Comparison of ENCODE assay signal across 8 cellular contexts in genomic region chr11:15216678-15217077, GRCh38.
A peak's percentile ranks its signal among the peaks of the same experiment; 100 is the strongest.
DNase-seq lines count a peak whose midpoint lies in the region; ATAC-seq and TF ChIP-seq lines count a peak whose summit lies in the region.

No MANE protein-coding gene starts in this region.

- no peak overlapping the region for H3K4me2 ChIP-seq in fibroblast of lung (ENCODE audit: extremely low read depth, insufficient read depth, low read length)

- H3K27ac ChIP-seq in fibroblast of lung (ENCODE audit: insufficient read depth, low read length) (no peak overlapping the region), adrenal gland (no peak overlapping the region), gastroesophageal sphincter (no peak overlapping the region)

- H3K36me3 ChIP-seq in BE2C, result no peaks in the 10 kb centered on the region
- no peaks in the 10 kb centered on the region for H3K36me3 ChIP-seq in fibroblast of lung (ENCODE audit: control insufficient read depth, insufficient read depth, low read length)
- no peaks in the 10 kb centered on the region for H3K36me3 ChIP-seq in adrenal gland (replicated peaks in 1 of 2)
- H3K36me3 ChIP-seq in gastroesophageal sphincter, result no peaks in the 10 kb centered on the region

- DNase-seq in BE2C (no peak), fibroblast of lung (ENCODE audit: low read depth in 2 of 2) (no peak), head of caudate nucleus (no peak), adrenal gland (no peak)

- TF ChIP-seq POLR2A in adrenal gland (IDR thresholded peaks at IDR 0.05) (no peak), gastroesophageal sphincter (IDR thresholded peaks at IDR 0.05) (no peak)

- H3K4me1 ChIP-seq in BE2C (peaks cover 9% of the 10 kb centered on the region), fibroblast of lung (ENCODE audit: control insufficient read depth, extremely low read depth, insufficient read depth, low read length) (no peaks in the 10 kb centered on the region), adrenal gland (replicated peaks in 1 of 2) (no peaks in the 10 kb centered on the region), gastroesophageal sphincter (no peaks in the 10 kb centered on the region)

- H3K27me3 ChIP-seq in BE2C (no peaks in the 10 kb centered on the region), fibroblast of lung (ENCODE audit: control insufficient read depth, insufficient read depth, low read length) (no peaks in the 10 kb centered on the region), adrenal gland (no peaks in the 10 kb centered on the region), gastroesophageal sphincter (no peaks in the 10 kb centered on the region)

- no peak overlapping the region for H3K4me3 ChIP-seq in BE2C (ENCODE audit: low read depth, low read length)
- no peak overlapping the region for H3K4me3 ChIP-seq in fibroblast of lung (replicated peaks in 1 of 4; ENCODE audit: control extremely low read depth in 1 of 4, insufficient read depth in 1 of 4, low read depth in 3 of 4, low read length in 4 of 4)
- H3K4me3 ChIP-seq in adrenal gland, result no peak overlapping the region
- H3K4me3 ChIP-seq in gastroesophageal sphincter, result no peak overlapping the region

- no peak overlapping the region for H3K9ac ChIP-seq in fibroblast of lung (ENCODE audit: insufficient read depth, low read length)

- TF ChIP-seq EP300 in gastroesophageal sphincter (IDR thresholded peaks at IDR 0.05), result no peak

- intact Hi-C loops in head of caudate nucleus (cut with DNase I) (no loop called here), adrenal gland (cut with DNase I) (no loop called here)

- H4K20me1 ChIP-seq in fibroblast of lung (ENCODE audit: control insufficient read depth, extremely low read depth, insufficient read depth, low read length), result no peaks in the 10 kb centered on the region

- TF ChIP-seq CTCF in BE2C (IDR thresholded peaks at IDR 0.05; ENCODE audit: low read depth, low read length) (peak; percentile 38), LNCAP (IDR thresholded peaks at IDR 0.05) (peak; percentile 59), fibroblast of lung (conservative IDR thresholded peaks at IDR 0.05 in 1 of 2, IDR thresholded peaks at IDR 0.05 in 1 of 2; ENCODE audit: low read depth in 1 of 2, low read length in 2 of 2) (peak; percentile 44 to 56), adrenal gland (IDR thresholded peaks at IDR 0.05) (no peak), gastroesophageal sphincter (IDR thresholded peaks at IDR 0.05) (no peak)

- no peaks in the 10 kb centered on the region for H3K9me3 ChIP-seq in BE2C
- H3K9me3 ChIP-seq in fibroblast of lung (ENCODE audit: control insufficient read depth, insufficient read depth, low read depth, low read length), result no peaks in the 10 kb centered on the region
- H3K9me3 ChIP-seq in adrenal gland (replicated peaks in 1 of 3), result no peaks in the 10 kb centered on the region
- no peaks in the 10 kb centered on the region for H3K9me3 ChIP-seq in gastroesophageal sphincter

- H3K79me2 ChIP-seq in fibroblast of lung (ENCODE audit: control insufficient read depth, insufficient read depth, low read length), result no peaks in the 10 kb centered on the region

- no peak overlapping the region for H2AFZ ChIP-seq in fibroblast of lung (ENCODE audit: low read length)

- peak; percentile 80 for ATAC-seq in GM19395 (IDR thresholded peaks at IDR 0.05; ENCODE audit: unreplicated experiment)
- no peak for ATAC-seq in HG03025 (IDR thresholded peaks at IDR 0.05; ENCODE audit: low FRiP score, unreplicated experiment)
- no peak for ATAC-seq in gastroesophageal sphincter

Comparison
In these comparisons a context has a peak if more than half of its experiments do, and no peak if none do; other contexts are left out.
1. CTCF ChIP-seq: peak in BE2C (single experiment), LNCAP (single experiment) and fibroblast of lung (2 of 2); none in adrenal gland (0 of 6) and gastroesophageal sphincter (0 of 4).